8 cellular contexts compared by ENCODE assay signal in the genomic region with DNA sequence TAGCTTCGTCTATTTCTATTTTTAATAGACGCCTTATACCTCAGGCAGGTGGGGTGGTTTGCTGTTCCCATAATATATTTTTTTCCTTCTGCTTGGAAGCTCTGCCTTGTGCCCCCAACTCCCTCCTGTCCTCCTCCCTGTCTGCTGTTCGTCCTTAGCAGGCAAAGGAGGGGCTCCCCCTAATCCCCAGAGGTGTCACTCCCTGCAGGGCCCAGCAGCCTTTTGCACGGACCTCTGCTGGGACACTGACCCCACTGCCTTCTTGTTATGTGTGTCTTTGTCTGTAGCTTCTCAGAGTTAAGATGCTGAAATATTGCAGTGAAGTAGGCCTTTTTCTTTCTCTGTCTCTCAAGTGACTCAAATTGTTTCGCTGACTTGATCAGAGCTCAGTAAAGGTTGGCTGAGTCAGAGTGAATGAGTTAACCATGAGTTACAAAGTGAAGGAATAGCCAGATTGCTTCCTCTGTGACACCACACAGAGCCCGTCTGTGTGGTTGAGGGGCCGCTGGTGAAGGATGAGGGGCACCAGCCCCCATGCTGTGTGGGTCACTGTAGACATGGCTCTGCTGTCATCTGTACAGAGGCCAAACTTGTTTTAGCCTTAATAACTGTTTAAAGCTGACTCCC. TPM values are rescaled to one million over a fixed set of nuclear protein-coding genes. Genes with fewer than 3 reads are reported as not detected.
DNase-seq lines count a peak whose midpoint lies in the region; ATAC-seq and TF ChIP-seq lines count a peak whose summit lies in the region.

No MANE protein-coding gene starts in this region.

- H3K27me3 Mint-ChIP-seq in CD14-positive monocyte (ENCODE audit: low read depth in 3 of 3): peaks cover 0 to 2% (median 1%) of the 10 kb centered on the region in 3 donors

- H3K36me3 Mint-ChIP-seq in CD14-positive monocyte: peaks cover 12 to 22% of the 10 kb centered on the region in 2 donors

- H3K4me1 Mint-ChIP-seq in CD14-positive monocyte: peaks cover 41% of the 10 kb centered on the region

- 60 to 64% methylated on average over 1 to 4 of the region's 7 CpGs for WGBS in mesodermal cell (ENCODE audit: insufficient coverage in 2 of 2), 2 experiments

- TF ChIP-seq CTCF in CD14-positive monocyte (IDR thresholded peaks at IDR 0.05) (no peak), left lung (IDR thresholded peaks at IDR 0.05) (no peak)

- peak overlapping the region in 2 of 7 donors; percentile 48 to 82 for H3K27ac Mint-ChIP-seq in CD14-positive monocyte

- peaks cover 5% of the 10 kb centered on the region for H3K36me3 ChIP-seq in mesodermal cell (ENCODE audit: control insufficient read depth, insufficient read depth, low read length)
- no peaks in the 10 kb centered on the region for H3K36me3 ChIP-seq in left lung

- intact Hi-C loops in CD14-positive monocyte (cut with micrococcal nuclease): no loop called here
- intact Hi-C loops in left lung (cut with DNase I): no loop called here

- ATAC-seq in GM21786 (IDR thresholded peaks at IDR 0.05; ENCODE audit: unreplicated experiment): peak; percentile 70
- no peak for ATAC-seq in left lung

- H3K27me3 ChIP-seq in left lung: no peaks in the 10 kb centered on the region

- H3K4me1 ChIP-seq in mesodermal cell (ENCODE audit: control insufficient read depth, insufficient read depth, low read length, poor library complexity, severe bottlenecking): peaks cover 48% of the 10 kb centered on the region
- H3K4me1 ChIP-seq in left lung: no peaks in the 10 kb centered on the region

- no peaks in the 10 kb centered on the region for H3K9me3 Mint-ChIP-seq in CD14-positive monocyte

- peak overlapping the region; percentile 23 for H3K27ac ChIP-seq in mesodermal cell (ENCODE audit: low read depth, low read length, severe bottlenecking)
- H3K27ac ChIP-seq in left lung: no peak overlapping the region

- no peaks in the 10 kb centered on the region for H3K9me3 ChIP-seq in mesodermal cell (ENCODE audit: control insufficient read depth, low read length)
- no peaks in the 10 kb centered on the region for H3K9me3 ChIP-seq in left lung

- no peak overlapping the region for H3K4me3 ChIP-seq in mesodermal cell (ENCODE audit: extremely low read depth, insufficient read depth, low read length, poor library complexity, severe bottlenecking)
- no peak overlapping the region for H3K4me3 ChIP-seq in left lung

- H3K4me3 Mint-ChIP-seq in CD14-positive monocyte: no peak overlapping the region

- peak; percentile 53 for DNase-seq in GM04504 (ENCODE audit: low read depth)
- peak; percentile 77 for DNase-seq in RPMI7951 (ENCODE audit: low read depth)
- DNase-seq in CD14-positive monocyte (ENCODE audit: low spot score): no peak
- DNase-seq in NCI-H2081 (lab: John Stamatoyannopoulos, UW): no peak
- no peak for DNase-seq in NCI-H2171 (lab: John Stamatoyannopoulos, UW)
- DNase-seq in left lung: no peak

RNA-seq across cellular contexts. Expression of a gene that starts 47.7 kb away (rescaled TPM):
- 28.2 and 30.2 TPM in 2 replicates for total RNA-seq in RPMI7951 (2014; rRNA removed; shearing (Covaris generic))
- 19.1 TPM for polyA plus RNA-seq in mesodermal cell (2013, experiment 1 of 2)
- 19.3 TPM for polyA plus RNA-seq in mesodermal cell (2013, experiment 2 of 2)
- 1 to 10 TPM; 1.3 to 2.3 TPM for polyA plus RNA-seq in CD14-positive monocyte
- 10 to 100 TPM; 43.8 to 56.9 TPM for total RNA-seq in left lung

Comparison
In these comparisons a context has a peak if more than half of its experiments do, and no peak if none do; other contexts are left out.
1. DNase-seq: peak in GM04504 (single experiment) and RPMI7951 (single experiment); none in CD14-positive monocyte (single experiment), NCI-H2081 (0 of 2), NCI-H2171 (single experiment) and left lung (0 of 2).